Comparison of ENCODE assay signal across 32 cellular contexts in the genomic region with DNA sequence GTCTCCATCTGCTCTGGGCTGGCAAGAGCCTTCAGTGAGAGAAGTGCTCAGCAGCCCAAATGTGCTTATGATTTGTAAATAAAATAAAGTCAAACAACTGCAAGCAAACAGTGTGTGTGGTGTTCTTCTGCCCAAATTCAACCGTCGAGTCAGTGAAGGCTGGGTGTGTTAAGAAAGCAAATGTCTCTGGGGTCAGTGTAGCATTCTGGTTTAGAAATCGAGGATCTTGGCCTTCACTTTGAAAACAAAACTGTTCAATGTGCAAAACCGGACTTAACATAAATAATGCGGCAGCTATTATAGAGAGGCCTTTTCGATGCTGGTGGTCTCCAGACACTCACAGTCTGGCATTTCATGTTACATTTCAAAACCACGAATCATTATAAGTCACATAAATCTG.
"Had no signal": no experiment of that assay in that cellular context is flagged by ENCODE, and none has a peak within 500 bp of the region (broad histone marks: within the 10 kb centered on the region; RNA-seq: fewer than 3 reads in every experiment).

No MANE protein-coding gene starts in this region.

- H3K4me1 Mint-ChIP-seq: activated B cell treated with CpG ODN at 0.5 μM for 24 hours; activated T-helper 17 cell treated with anti-CD3 and anti-CD28 coated beads, Interleukin-2, amount 50 U/mL, for 72 hours; T-cell had no signal

- H3K36me3 Mint-ChIP-seq: activated naive CD8-positive, alpha-beta T cell; T-cell had no signal

- H3K36me3 ChIP-seq: esophagus squamous epithelium, WERI-Rb-1 had no signal

- H3K4me1 ChIP-seq: body of pancreas, esophagus squamous epithelium had no signal

- H3K4me3 ChIP-seq: body of pancreas, esophagus squamous epithelium had no signal

- ATAC-seq: activated CD4-positive, CD25-positive, alpha-beta regulatory T cell treated with anti-CD3 and anti-CD28 coated beads, Interleukin-2, amount 50 U/mL, for 24 hours; activated CD8-positive, alpha-beta T cell treated with anti-CD3 and anti-CD28 coated beads for 36 hours; activated T-cell treated with anti-CD3 and anti-CD28 coated beads, Interleukin-2, amount 50 U/mL, for 4 hours; activated T-helper 17 cell treated with anti-CD3 and anti-CD28 coated beads, Interleukin-2, amount 50 U/mL, for 72 hours; body of pancreas; effector memory CD8-positive, alpha-beta T cell; T-cell had no signal

- DNase-seq: activated B cell treated with CpG ODN at 0.5 μM for 24 hours; activated CD4-positive, alpha-beta T cell treated with anti-CD3 and anti-CD28 coated beads for 48 hours; activated CD4-positive, alpha-beta T cell treated with anti-CD3 and anti-CD28 coated beads, Interleukin-2, amount 50 U/mL, for 1 hour; activated CD4-positive, alpha-beta T cell treated with anti-CD3 and anti-CD28 coated beads, Interleukin-2, amount 50 U/mL, for 48 hours; activated CD8-positive, alpha-beta memory T cell treated with anti-CD3 and anti-CD28 coated beads for 24 hours; activated CD8-positive, alpha-beta T cell treated with anti-CD3 and anti-CD28 coated beads for 36 hours; activated effector memory CD4-positive, alpha-beta T cell treated with Interleukin-2 at 50 U/mL for 16 hours; activated gamma-delta T cell treated with Interleukin-2 at 50 U/mL for 16 hours; activated naive CD4-positive, alpha-beta T cell treated with anti-CD3 and anti-CD28 coated beads, Interleukin-2, amount 50 U/mL, for 16 hours; activated naive CD4-positive, alpha-beta T cell treated with Interleukin-2 at 50 U/mL for 16 hours; activated T-cell treated with anti-CD3 and anti-CD28 coated beads, Interleukin-2, amount 50 U/mL, for 4 hours; amniotic stem cell; aorta; body of pancreas; cortex of kidney; dermis blood vessel endothelial cell; effector CD4-positive, alpha-beta T cell; effector memory CD8-positive, alpha-beta T cell; esophagus squamous epithelium; foreskin fibroblast; SW 1271; T-cell; T1000; WERI-Rb-1 had no signal

- H3K27me3 ChIP-seq: body of pancreas, esophagus squamous epithelium had no signal

- H3K9me3 ChIP-seq: body of pancreas, esophagus squamous epithelium had no signal

- H3K4me3 Mint-ChIP-seq: activated B cell treated with CpG ODN at 0.5 μM for 24 hours; activated CD8-positive, alpha-beta T cell treated with anti-CD3 and anti-CD28 coated beads for 36 hours; activated naive CD8-positive, alpha-beta T cell; activated T-cell treated with anti-CD3 and anti-CD28 coated beads, Interleukin-2, amount 50 U/mL, for 4 hours; activated T-helper 17 cell treated with anti-CD3 and anti-CD28 coated beads, Interleukin-2, amount 50 U/mL, for 72 hours; effector memory CD8-positive, alpha-beta T cell; T-cell; T-helper 1 cell treated with Interleukin-12 subunit alpha and Interleukin-12 subunit beta and Interleukin-4 antibody, amounts not matched to agents 30 μg/mL and 1 μg/mL, for 36 hours; T-helper 2 cell treated with Interferon-gamma antibody and Interleukin-4, amounts not matched to agents 5 μg/mL and 100 μg/mL, for 36 hours had no signal

- H3K27me3 Mint-ChIP-seq: activated B cell treated with CpG ODN at 0.5 μM for 24 hours; activated CD8-positive, alpha-beta T cell treated with anti-CD3 and anti-CD28 coated beads for 36 hours; activated naive CD8-positive, alpha-beta T cell; T-cell had no signal

- H3K27ac ChIP-seq: body of pancreas, epithelial cell of prostate, esophagus squamous epithelium, WERI-Rb-1 had no signal

- FAIRE-seq: colon, frontal cortex had no signal

- H3K27ac Mint-ChIP-seq: activated B cell treated with CpG ODN at 0.5 μM for 24 hours; activated CD8-positive, alpha-beta T cell treated with anti-CD3 and anti-CD28 coated beads for 36 hours; activated naive CD8-positive, alpha-beta T cell; activated T-helper 17 cell treated with anti-CD3 and anti-CD28 coated beads, Interleukin-2, amount 50 U/mL, for 72 hours; effector memory CD8-positive, alpha-beta T cell; T-cell; T-helper 1 cell treated with Interleukin-12 subunit alpha and Interleukin-12 subunit beta and Interleukin-4 antibody, amounts not matched to agents 30 μg/mL and 1 μg/mL, for 36 hours; T-helper 2 cell treated with Interferon-gamma antibody and Interleukin-4, amounts not matched to agents 5 μg/mL and 100 μg/mL, for 36 hours had no signal
